8 cellular contexts compared by ENCODE assay signal in genomic region chr15:57560976-57561711, GRCh38. TPM values are rescaled to one million over a fixed set of nuclear protein-coding genes. Genes with fewer than 3 reads are reported as not detected.
DNase-seq lines count a peak whose midpoint lies in the region; ATAC-seq and TF ChIP-seq lines count a peak whose summit lies in the region.

No MANE protein-coding gene starts in this region.

- H3K79me2 ChIP-seq in Loucy (ENCODE audit: insufficient read depth, low read length) (no peaks in the 10 kb centered on the region), parathyroid adenoma (no peaks in the 10 kb centered on the region)

- no peak overlapping the region for H3K27ac ChIP-seq in SJCRH30
- H3K27ac ChIP-seq in parathyroid adenoma, result no peak overlapping the region
- no peak overlapping the region for H3K27ac ChIP-seq in upper lobe of right lung

- H3K4me2 ChIP-seq in Loucy (ENCODE audit: low read depth, low read length, poor library complexity, severe bottlenecking) (no peak overlapping the region), parathyroid adenoma (ENCODE audit: low read length) (no peak overlapping the region)

- H3K9me2 ChIP-seq in Loucy (replicated peaks; ENCODE audit: low read depth, low read length), result no peaks in the 10 kb centered on the region

- peak; percentile 86 for TF ChIP-seq CTCF in Loucy (conservative IDR thresholded peaks at IDR 0.05; ENCODE audit: low read length)
- TF ChIP-seq CTCF in parathyroid adenoma (IDR thresholded peaks at IDR 0.05), result peak; percentile 73
- TF ChIP-seq CTCF in upper lobe of right lung (IDR thresholded peaks at IDR 0.05), result peak; percentile 93

- DNase-seq in GM04504 (ENCODE audit: low read depth) (peak; percentile 62), H7 (peak; percentile 76), SJCRH30 (peak; percentile 78 to 93), foreskin melanocyte (peak; percentile 36), upper lobe of right lung (no peak)
- peak; percentile 84 for DNase-seq in activated effector memory CD4-positive, alpha-beta T cell treated with anti-CD3 and anti-CD28 coated beads, Interleukin-2, amount 50 U/mL, for 16 hours

- H3K36me3 ChIP-seq in H7 (replicated peaks; ENCODE audit: control insufficient read depth, insufficient read depth, low read length) (no peaks in the 10 kb centered on the region), Loucy (ENCODE audit: insufficient read depth, low read length) (no peaks in the 10 kb centered on the region), SJCRH30 (no peaks in the 10 kb centered on the region), parathyroid adenoma (ENCODE audit: control insufficient read depth, insufficient read depth, low read length) (no peaks in the 10 kb centered on the region), upper lobe of right lung (no peaks in the 10 kb centered on the region)

- ATAC-seq in upper lobe of right lung, result peak; percentile 96

- no peaks in the 10 kb centered on the region for H3K27me3 ChIP-seq in H7 (ENCODE audit: control insufficient read depth, insufficient read depth, low read length)
- H3K27me3 ChIP-seq in Loucy (ENCODE audit: insufficient read depth, low read length, poor library complexity, severe bottlenecking), result no peaks in the 10 kb centered on the region
- no peaks in the 10 kb centered on the region for H3K27me3 ChIP-seq in SJCRH30
- no peaks in the 10 kb centered on the region for H3K27me3 ChIP-seq in parathyroid adenoma (ENCODE audit: control insufficient read depth, insufficient read depth, low read length)
- no peaks in the 10 kb centered on the region for H3K27me3 ChIP-seq in upper lobe of right lung

- H3K4me1 ChIP-seq in Loucy (ENCODE audit: insufficient read depth, low read length, poor library complexity, severe bottlenecking) (peaks cover 4% of the 10 kb centered on the region), SJCRH30 (peaks cover 20% of the 10 kb centered on the region), parathyroid adenoma (no peaks in the 10 kb centered on the region), upper lobe of right lung (no peaks in the 10 kb centered on the region)

- intact Hi-C loops in upper lobe of right lung (cut with DNase I), result no loop called here

- H3K4me3 ChIP-seq in H7 (ENCODE audit: insufficient read depth, low read depth, low read length), result no peak overlapping the region
- H3K4me3 ChIP-seq in Loucy (ENCODE audit: low read length, poor library complexity, severe bottlenecking), result no peak overlapping the region
- H3K4me3 ChIP-seq in SJCRH30, result no peak overlapping the region
- H3K4me3 ChIP-seq in parathyroid adenoma (ENCODE audit: low read depth, low read length), result no peak overlapping the region
- no peak overlapping the region for H3K4me3 ChIP-seq in upper lobe of right lung

- no peak overlapping the region for H3K9ac ChIP-seq in Loucy (ENCODE audit: low read depth, low read length, poor library complexity, severe bottlenecking)
- no peak overlapping the region for H3K9ac ChIP-seq in parathyroid adenoma

- H3K9me3 ChIP-seq in Loucy (ENCODE audit: insufficient read depth, low read depth, low read length) (no peaks in the 10 kb centered on the region), SJCRH30 (replicated peaks) (no peaks in the 10 kb centered on the region), parathyroid adenoma (ENCODE audit: control insufficient read depth, low read length) (no peaks in the 10 kb centered on the region), upper lobe of right lung (no peaks in the 10 kb centered on the region)

- H2AFZ ChIP-seq in Loucy (ENCODE audit: low read length) (0 out of 2 replicates have a peak overlapping the region, but pooled peaks have one; percentile 14), parathyroid adenoma (peak overlapping the region; percentile 22)

- no peaks in the 10 kb centered on the region for H3F3A ChIP-seq in Loucy (ENCODE audit: low read depth)

- no peaks in the 10 kb centered on the region for H4K20me1 ChIP-seq in Loucy (ENCODE audit: insufficient read depth, low read length, poor library complexity, severe bottlenecking)

RNA-seq across cellular contexts. Expression of gene MYZAP, which starts 30.6 kb away (rescaled TPM):
- 0.35 and 0.81 TPM in 2 replicates for total RNA-seq in H7 (2014; rRNA removed; shearing (Covaris generic))
- 13.0 and 15.9 TPM in 2 replicates for total RNA-seq in SJCRH30 (2014; rRNA removed; shearing (Covaris generic))
- 30.9 TPM for total RNA-seq in upper lobe of right lung
